ENCODE assay signal across 2 cellular contexts in the genomic region with DNA sequence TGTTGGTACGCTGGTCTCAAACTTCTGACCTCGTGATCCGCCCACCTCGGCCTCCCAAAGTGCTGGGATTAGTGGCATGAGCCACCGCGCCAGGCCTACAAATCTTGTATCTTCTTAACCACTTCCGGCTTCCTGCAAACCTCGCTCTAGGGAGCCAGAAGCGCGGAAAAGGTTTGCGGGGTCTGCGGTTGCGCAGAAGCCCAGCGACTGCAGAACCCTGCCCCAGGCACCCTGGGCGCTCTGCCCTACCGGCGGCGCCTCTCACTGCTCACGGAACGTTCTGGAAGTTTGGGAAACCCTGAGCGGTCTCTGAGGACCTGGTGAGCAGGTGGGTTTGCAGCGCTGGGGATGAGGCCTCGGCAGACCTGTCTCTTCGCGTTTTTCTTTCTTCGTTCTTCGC.
TF ChIP-seq lines count a peak whose summit lies in the region.

A gene with protein sequence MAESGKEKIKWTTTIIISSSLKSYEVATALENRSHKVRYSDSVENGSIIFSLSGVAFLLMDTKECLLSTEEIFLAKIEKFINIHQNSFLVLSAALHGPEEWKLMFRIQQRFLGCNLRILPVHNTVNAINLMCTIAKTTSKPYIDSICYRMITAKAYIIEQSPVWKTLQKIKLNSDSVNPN (plus strand): TSS at position 195 of the 400 bp plus-strand sequence. CDS start 13,506 bp downstream, outside the sequence.

TF ChIP-seq in GM23338, 12 proteins besides CTCF, POLR2A, EP300 and RAD21 (continues in another document):
- TF ChIP-seq EZH2phosphoT487 (IDR thresholded peaks at IDR 0.05; ENCODE audit: unreplicated experiment) = no peak
- no peak for TF ChIP-seq STAT1 (IDR thresholded peaks at IDR 0.05; ENCODE audit: unreplicated experiment)
- no peak for TF ChIP-seq EZH2 (IDR thresholded peaks at IDR 0.05; ENCODE audit: low read depth, unreplicated experiment)
- TF ChIP-seq ZNF114 (CRISPR knock-in tag; IDR thresholded peaks at IDR 0.05) = no peak
- TF ChIP-seq POLR2AphosphoS5 (IDR thresholded peaks at IDR 0.05; ENCODE audit: low read depth) = no peak
- no peak for TF ChIP-seq ZNF331 (CRISPR knock-in tag; IDR thresholded peaks at IDR 0.05; ENCODE audit: low read depth)
- TF ChIP-seq, protein P1, sequence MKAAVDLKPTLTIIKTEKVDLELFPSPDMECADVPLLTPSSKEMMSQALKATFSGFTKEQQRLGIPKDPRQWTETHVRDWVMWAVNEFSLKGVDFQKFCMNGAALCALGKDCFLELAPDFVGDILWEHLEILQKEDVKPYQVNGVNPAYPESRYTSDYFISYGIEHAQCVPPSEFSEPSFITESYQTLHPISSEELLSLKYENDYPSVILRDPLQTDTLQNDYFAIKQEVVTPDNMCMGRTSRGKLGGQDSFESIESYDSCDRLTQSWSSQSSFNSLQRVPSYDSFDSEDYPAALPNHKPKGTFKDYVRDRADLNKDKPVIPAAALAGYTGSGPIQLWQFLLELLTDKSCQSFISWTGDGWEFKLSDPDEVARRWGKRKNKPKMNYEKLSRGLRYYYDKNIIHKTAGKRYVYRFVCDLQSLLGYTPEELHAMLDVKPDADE (IDR thresholded peaks at IDR 0.05) = no peak
- TF ChIP-seq, protein P2, sequence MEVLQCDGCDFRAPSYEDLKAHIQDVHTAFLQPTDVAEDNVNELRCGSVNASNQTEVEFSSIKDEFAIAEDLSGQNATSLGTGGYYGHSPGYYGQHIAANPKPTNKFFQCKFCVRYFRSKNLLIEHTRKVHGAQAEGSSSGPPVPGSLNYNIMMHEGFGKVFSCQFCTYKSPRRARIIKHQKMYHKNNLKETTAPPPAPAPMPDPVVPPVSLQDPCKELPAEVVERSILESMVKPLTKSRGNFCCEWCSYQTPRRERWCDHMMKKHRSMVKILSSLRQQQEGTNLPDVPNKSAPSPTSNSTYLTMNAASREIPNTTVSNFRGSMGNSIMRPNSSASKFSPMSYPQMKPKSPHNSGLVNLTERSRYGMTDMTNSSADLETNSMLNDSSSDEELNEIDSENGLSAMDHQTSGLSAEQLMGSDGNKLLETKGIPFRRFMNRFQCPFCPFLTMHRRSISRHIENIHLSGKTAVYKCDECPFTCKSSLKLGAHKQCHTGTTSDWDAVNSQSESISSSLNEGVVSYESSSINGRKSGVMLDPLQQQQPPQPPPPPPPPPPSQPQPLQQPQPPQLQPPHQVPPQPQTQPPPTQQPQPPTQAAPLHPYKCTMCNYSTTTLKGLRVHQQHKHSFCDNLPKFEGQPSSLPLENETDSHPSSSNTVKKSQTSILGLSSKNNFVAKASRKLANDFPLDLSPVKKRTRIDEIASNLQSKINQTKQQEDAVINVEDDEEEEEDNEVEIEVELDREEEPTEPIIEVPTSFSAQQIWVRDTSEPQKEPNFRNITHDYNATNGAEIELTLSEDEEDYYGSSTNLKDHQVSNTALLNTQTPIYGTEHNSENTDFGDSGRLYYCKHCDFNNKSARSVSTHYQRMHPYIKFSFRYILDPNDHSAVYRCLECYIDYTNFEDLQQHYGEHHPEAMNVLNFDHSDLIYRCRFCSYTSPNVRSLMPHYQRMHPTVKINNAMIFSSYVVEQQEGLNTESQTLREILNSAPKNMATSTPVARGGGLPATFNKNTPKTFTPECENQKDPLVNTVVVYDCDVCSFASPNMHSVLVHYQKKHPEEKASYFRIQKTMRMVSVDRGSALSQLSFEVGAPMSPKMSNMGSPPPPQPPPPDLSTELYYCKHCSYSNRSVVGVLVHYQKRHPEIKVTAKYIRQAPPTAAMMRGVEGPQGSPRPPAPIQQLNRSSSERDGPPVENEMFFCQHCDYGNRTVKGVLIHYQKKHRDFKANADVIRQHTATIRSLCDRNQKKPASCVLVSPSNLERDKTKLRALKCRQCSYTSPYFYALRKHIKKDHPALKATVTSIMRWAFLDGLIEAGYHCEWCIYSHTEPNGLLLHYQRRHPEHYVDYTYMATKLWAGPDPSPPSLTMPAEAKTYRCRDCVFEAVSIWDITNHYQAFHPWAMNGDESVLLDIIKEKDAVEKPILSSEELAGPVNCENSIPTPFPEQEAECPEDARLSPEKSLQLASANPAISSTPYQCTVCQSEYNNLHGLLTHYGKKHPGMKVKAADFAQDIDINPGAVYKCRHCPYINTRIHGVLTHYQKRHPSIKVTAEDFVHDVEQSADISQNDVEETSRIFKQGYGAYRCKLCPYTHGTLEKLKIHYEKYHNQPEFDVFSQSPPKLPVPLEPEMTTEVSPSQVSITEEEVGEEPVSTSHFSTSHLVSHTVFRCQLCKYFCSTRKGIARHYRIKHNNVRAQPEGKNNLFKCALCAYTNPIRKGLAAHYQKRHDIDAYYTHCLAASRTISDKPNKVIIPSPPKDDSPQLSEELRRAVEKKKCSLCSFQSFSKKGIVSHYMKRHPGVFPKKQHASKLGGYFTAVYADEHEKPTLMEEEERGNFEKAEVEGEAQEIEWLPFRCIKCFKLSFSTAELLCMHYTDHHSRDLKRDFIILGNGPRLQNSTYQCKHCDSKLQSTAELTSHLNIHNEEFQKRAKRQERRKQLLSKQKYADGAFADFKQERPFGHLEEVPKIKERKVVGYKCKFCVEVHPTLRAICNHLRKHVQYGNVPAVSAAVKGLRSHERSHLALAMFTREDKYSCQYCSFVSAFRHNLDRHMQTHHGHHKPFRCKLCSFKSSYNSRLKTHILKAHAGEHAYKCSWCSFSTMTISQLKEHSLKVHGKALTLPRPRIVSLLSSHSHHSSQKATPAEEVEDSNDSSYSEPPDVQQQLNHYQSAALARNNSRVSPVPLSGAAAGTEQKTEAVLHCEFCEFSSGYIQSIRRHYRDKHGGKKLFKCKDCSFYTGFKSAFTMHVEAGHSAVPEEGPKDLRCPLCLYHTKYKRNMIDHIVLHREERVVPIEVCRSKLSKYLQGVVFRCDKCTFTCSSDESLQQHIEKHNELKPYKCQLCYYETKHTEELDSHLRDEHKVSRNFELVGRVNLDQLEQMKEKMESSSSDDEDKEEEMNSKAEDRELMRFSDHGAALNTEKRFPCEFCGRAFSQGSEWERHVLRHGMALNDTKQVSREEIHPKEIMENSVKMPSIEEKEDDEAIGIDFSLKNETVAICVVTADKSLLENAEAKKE (CRISPR knock-in tag; IDR thresholded peaks at IDR 0.05) = no peak
- TF ChIP-seq, protein P3, sequence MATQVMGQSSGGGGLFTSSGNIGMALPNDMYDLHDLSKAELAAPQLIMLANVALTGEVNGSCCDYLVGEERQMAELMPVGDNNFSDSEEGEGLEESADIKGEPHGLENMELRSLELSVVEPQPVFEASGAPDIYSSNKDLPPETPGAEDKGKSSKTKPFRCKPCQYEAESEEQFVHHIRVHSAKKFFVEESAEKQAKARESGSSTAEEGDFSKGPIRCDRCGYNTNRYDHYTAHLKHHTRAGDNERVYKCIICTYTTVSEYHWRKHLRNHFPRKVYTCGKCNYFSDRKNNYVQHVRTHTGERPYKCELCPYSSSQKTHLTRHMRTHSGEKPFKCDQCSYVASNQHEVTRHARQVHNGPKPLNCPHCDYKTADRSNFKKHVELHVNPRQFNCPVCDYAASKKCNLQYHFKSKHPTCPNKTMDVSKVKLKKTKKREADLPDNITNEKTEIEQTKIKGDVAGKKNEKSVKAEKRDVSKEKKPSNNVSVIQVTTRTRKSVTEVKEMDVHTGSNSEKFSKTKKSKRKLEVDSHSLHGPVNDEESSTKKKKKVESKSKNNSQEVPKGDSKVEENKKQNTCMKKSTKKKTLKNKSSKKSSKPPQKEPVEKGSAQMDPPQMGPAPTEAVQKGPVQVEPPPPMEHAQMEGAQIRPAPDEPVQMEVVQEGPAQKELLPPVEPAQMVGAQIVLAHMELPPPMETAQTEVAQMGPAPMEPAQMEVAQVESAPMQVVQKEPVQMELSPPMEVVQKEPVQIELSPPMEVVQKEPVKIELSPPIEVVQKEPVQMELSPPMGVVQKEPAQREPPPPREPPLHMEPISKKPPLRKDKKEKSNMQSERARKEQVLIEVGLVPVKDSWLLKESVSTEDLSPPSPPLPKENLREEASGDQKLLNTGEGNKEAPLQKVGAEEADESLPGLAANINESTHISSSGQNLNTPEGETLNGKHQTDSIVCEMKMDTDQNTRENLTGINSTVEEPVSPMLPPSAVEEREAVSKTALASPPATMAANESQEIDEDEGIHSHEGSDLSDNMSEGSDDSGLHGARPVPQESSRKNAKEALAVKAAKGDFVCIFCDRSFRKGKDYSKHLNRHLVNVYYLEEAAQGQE (IDR thresholded peaks at IDR 0.05; ENCODE audit: unreplicated experiment) = no peak

TF ChIP-seq in H1, 55 proteins besides CTCF, POLR2A, EP300 and RAD21:
- no peak for TF ChIP-seq FOSL1 (IDR thresholded peaks at IDR 0.05; ENCODE audit: insufficient read depth, low read depth, low read length)
- TF ChIP-seq RNF2 (IDR thresholded peaks at IDR 0.05; ENCODE audit: borderline replicate concordance, low read depth, low read length, missing control alignments, poor library complexity, severe bottlenecking) = no peak
- TF ChIP-seq, protein P4, sequence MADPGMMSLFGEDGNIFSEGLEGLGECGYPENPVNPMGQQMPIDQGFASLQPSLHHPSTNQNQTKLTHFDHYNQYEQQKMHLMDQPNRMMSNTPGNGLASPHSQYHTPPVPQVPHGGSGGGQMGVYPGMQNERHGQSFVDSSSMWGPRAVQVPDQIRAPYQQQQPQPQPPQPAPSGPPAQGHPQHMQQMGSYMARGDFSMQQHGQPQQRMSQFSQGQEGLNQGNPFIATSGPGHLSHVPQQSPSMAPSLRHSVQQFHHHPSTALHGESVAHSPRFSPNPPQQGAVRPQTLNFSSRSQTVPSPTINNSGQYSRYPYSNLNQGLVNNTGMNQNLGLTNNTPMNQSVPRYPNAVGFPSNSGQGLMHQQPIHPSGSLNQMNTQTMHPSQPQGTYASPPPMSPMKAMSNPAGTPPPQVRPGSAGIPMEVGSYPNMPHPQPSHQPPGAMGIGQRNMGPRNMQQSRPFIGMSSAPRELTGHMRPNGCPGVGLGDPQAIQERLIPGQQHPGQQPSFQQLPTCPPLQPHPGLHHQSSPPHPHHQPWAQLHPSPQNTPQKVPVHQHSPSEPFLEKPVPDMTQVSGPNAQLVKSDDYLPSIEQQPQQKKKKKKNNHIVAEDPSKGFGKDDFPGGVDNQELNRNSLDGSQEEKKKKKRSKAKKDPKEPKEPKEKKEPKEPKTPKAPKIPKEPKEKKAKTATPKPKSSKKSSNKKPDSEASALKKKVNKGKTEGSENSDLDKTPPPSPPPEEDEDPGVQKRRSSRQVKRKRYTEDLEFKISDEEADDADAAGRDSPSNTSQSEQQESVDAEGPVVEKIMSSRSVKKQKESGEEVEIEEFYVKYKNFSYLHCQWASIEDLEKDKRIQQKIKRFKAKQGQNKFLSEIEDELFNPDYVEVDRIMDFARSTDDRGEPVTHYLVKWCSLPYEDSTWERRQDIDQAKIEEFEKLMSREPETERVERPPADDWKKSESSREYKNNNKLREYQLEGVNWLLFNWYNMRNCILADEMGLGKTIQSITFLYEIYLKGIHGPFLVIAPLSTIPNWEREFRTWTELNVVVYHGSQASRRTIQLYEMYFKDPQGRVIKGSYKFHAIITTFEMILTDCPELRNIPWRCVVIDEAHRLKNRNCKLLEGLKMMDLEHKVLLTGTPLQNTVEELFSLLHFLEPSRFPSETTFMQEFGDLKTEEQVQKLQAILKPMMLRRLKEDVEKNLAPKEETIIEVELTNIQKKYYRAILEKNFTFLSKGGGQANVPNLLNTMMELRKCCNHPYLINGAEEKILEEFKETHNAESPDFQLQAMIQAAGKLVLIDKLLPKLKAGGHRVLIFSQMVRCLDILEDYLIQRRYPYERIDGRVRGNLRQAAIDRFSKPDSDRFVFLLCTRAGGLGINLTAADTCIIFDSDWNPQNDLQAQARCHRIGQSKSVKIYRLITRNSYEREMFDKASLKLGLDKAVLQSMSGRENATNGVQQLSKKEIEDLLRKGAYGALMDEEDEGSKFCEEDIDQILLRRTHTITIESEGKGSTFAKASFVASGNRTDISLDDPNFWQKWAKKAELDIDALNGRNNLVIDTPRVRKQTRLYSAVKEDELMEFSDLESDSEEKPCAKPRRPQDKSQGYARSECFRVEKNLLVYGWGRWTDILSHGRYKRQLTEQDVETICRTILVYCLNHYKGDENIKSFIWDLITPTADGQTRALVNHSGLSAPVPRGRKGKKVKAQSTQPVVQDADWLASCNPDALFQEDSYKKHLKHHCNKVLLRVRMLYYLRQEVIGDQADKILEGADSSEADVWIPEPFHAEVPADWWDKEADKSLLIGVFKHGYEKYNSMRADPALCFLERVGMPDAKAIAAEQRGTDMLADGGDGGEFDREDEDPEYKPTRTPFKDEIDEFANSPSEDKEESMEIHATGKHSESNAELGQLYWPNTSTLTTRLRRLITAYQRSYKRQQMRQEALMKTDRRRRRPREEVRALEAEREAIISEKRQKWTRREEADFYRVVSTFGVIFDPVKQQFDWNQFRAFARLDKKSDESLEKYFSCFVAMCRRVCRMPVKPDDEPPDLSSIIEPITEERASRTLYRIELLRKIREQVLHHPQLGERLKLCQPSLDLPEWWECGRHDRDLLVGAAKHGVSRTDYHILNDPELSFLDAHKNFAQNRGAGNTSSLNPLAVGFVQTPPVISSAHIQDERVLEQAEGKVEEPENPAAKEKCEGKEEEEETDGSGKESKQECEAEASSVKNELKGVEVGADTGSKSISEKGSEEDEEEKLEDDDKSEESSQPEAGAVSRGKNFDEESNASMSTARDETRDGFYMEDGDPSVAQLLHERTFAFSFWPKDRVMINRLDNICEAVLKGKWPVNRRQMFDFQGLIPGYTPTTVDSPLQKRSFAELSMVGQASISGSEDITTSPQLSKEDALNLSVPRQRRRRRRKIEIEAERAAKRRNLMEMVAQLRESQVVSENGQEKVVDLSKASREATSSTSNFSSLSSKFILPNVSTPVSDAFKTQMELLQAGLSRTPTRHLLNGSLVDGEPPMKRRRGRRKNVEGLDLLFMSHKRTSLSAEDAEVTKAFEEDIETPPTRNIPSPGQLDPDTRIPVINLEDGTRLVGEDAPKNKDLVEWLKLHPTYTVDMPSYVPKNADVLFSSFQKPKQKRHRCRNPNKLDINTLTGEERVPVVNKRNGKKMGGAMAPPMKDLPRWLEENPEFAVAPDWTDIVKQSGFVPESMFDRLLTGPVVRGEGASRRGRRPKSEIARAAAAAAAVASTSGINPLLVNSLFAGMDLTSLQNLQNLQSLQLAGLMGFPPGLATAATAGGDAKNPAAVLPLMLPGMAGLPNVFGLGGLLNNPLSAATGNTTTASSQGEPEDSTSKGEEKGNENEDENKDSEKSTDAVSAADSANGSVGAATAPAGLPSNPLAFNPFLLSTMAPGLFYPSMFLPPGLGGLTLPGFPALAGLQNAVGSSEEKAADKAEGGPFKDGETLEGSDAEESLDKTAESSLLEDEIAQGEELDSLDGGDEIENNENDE (IDR thresholded peaks at IDR 0.05; ENCODE audit: insufficient replicate concordance, low read length) = no peak
- TF ChIP-seq SRF (IDR thresholded peaks at IDR 0.05; ENCODE audit: low read depth, low read length) = no peak
- no peak for TF ChIP-seq SIRT6 (IDR thresholded peaks at IDR 0.05; ENCODE audit: low read length)
- TF ChIP-seq CHD2 (IDR thresholded peaks at IDR 0.05; ENCODE audit: low read length) = no peak
- no peak for TF ChIP-seq TAF1 (IDR thresholded peaks at IDR 0.05; ENCODE audit: low read depth, low read length)
- TF ChIP-seq BACH1 (IDR thresholded peaks at IDR 0.05; ENCODE audit: low read length) = no peak
- TF ChIP-seq NRF1 (IDR thresholded peaks at IDR 0.05; ENCODE audit: low read depth, low read length) = no peak
- no peak for TF ChIP-seq ZNF274 (IDR thresholded peaks at IDR 0.05; ENCODE audit: borderline replicate concordance, extremely low read depth, low read length)
